In the genomic region with DNA sequence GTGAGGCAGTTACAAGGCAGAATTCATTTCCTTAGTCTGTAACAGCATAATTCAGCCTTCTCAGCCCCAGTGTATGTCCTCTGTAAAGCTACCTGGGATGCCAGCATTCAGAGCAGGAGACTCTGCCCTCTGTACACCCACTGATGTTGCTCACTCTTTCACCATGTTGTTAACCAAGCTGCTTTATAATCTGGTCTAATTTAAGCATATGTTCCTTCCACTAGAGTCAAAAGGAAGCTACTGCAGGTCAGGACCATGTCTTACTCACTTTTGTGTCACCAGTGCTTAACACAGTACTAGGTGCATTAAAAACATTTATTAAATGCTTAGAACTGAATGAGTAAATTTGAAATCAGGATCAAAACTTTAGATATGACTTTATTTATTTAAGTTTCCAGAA, we compare ENCODE assay signal across 1 cellular context.
TF ChIP-seq lines count a peak whose summit lies in the region.

No MANE protein-coding gene starts in this region.

TF ChIP-seq in IMR-90, 13 proteins besides CTCF, POLR2A, EP300 and RAD21:
- no peak for TF ChIP-seq CEBPB (IDR thresholded peaks at IDR 0.05; ENCODE audit: low read depth, low read length)
- TF ChIP-seq, protein P1, sequence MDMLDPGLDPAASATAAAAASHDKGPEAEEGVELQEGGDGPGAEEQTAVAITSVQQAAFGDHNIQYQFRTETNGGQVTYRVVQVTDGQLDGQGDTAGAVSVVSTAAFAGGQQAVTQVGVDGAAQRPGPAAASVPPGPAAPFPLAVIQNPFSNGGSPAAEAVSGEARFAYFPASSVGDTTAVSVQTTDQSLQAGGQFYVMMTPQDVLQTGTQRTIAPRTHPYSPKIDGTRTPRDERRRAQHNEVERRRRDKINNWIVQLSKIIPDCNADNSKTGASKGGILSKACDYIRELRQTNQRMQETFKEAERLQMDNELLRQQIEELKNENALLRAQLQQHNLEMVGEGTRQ (IDR thresholded peaks at IDR 0.05; ENCODE audit: low read depth, low read length): no peak
- no peak for TF ChIP-seq NFE2L2 (IDR thresholded peaks at IDR 0.05; ENCODE audit: low read depth, low read length)
- TF ChIP-seq RFX5 (IDR thresholded peaks at IDR 0.05; ENCODE audit: low read depth, low read length): no peak
- TF ChIP-seq, protein P2, sequence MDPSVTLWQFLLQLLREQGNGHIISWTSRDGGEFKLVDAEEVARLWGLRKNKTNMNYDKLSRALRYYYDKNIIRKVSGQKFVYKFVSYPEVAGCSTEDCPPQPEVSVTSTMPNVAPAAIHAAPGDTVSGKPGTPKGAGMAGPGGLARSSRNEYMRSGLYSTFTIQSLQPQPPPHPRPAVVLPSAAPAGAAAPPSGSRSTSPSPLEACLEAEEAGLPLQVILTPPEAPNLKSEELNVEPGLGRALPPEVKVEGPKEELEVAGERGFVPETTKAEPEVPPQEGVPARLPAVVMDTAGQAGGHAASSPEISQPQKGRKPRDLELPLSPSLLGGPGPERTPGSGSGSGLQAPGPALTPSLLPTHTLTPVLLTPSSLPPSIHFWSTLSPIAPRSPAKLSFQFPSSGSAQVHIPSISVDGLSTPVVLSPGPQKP (IDR thresholded peaks at IDR 0.05; ENCODE audit: borderline replicate concordance, low read depth, low read length): no peak
- no peak for TF ChIP-seq MAZ (IDR thresholded peaks at IDR 0.05; ENCODE audit: borderline replicate concordance, low read depth, low read length)
- TF ChIP-seq RCOR1 (IDR thresholded peaks at IDR 0.05; ENCODE audit: insufficient replicate concordance, low read length): no peak
- no peak for TF ChIP-seq FOS (IDR thresholded peaks at IDR 0.05; ENCODE audit: low read depth, low read length)
- TF ChIP-seq CHD1 (IDR thresholded peaks at IDR 0.05; ENCODE audit: low read depth, low read length): no peak
- TF ChIP-seq SMC3 (IDR thresholded peaks at IDR 0.05; ENCODE audit: low read depth, low read length): no peak
- TF ChIP-seq MXI1 (IDR thresholded peaks at IDR 0.05; ENCODE audit: borderline replicate concordance, low read depth, low read length): no peak
- no peak for TF ChIP-seq MAFK (IDR thresholded peaks at IDR 0.05; ENCODE audit: low read depth, low read length)
- TF ChIP-seq BHLHE40 (IDR thresholded peaks at IDR 0.05; ENCODE audit: low read depth, low read length): no peak
TF ChIP-seq in IMR-90: peak in this region for 0.
